1 cellular context compared by ENCODE assay signal in the genomic region with DNA sequence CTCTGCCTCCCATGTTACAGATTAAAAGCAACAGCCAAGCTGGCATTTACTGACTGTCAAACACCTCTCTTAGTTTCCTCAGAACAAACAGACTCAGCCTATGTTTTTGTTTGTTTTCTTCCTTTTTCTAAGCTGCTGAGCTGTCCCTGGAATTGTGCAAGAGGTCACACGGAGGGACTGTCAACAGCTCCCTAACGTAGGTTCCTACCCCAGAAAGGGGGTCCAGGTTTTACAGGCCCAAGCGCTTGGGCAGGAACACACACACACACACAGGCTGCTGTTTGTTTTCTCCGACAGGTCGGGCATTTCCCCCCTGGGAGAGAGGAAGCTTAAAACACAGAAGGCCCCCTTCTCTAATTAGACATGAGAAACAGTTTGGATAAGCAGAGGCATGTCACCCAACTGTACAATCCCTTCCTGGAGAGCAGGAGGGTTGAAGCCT.
TF ChIP-seq lines count a peak whose summit lies in the region.

No MANE protein-coding gene starts in this region.

TF ChIP-seq in HepG2, 621 proteins besides CTCF, POLR2A, EP300 and RAD21 (continued from another document and continues in another):
- TF ChIP-seq ZHX2 (IDR thresholded peaks at IDR 0.05; ENCODE audit: low read depth) (peak; percentile 67; the same call in 1 of the 2 replicates), ZHX2 (CRISPR knock-in tag; IDR thresholded peaks at IDR 0.05; ENCODE audit: borderline replicate concordance) (peak; percentile 64; the same call in 1 of the 2 replicates), TBL1XR1 (IDR thresholded peaks at IDR 0.05; ENCODE audit: borderline replicate concordance, low read length, partially characterized antibody) (peak; percentile 93), NCOA5 (CRISPR knock-in tag; IDR thresholded peaks at IDR 0.05) (no peak; the same call in 1 of the 2 replicates), ZNF333 (CRISPR knock-in tag; IDR thresholded peaks at IDR 0.05; ENCODE audit: borderline replicate concordance) (peak; percentile 62; the same call in 1 of the 2 replicates), MTERF4 (CRISPR knock-in tag; IDR thresholded peaks at IDR 0.05) (no peak), HCFC1 (IDR thresholded peaks at IDR 0.05; ENCODE audit: low read depth, low read length) (no peak), KLF12 (CRISPR knock-in tag; IDR thresholded peaks at IDR 0.05; ENCODE audit: borderline replicate concordance) (peak; percentile 67; the same call in 1 of the 2 replicates), ZNF883 (CRISPR knock-in tag; IDR thresholded peaks at IDR 0.05; ENCODE audit: not compliant biosample characterization) (no peak), ZNF619 (CRISPR knock-in tag; IDR thresholded peaks at IDR 0.05) (no peak), BORCS8-MEF2B (CRISPR knock-in tag; IDR thresholded peaks at IDR 0.05) (peak; percentile 92), HNF1B (CRISPR knock-in tag; IDR thresholded peaks at IDR 0.05) (peak; percentile 97), ZFP37 (CRISPR knock-in tag; IDR thresholded peaks at IDR 0.05; ENCODE audit: borderline replicate concordance) (0 out of 2 replicates have a peak, but pooled peaks have one; percentile 76), LBX2 (CRISPR knock-in tag; IDR thresholded peaks at IDR 0.05; ENCODE audit: borderline replicate concordance) (no peak), ZNF484 (CRISPR knock-in tag; IDR thresholded peaks at IDR 0.05; ENCODE audit: borderline replicate concordance, low read depth) (no peak), MTA1 (CRISPR knock-in tag; IDR thresholded peaks at IDR 0.05; ENCODE audit: borderline replicate concordance) (peak; percentile 95), JARID2 (CRISPR knock-in tag; IDR thresholded peaks at IDR 0.05; ENCODE audit: insufficient replicate concordance) (no peak), SMARCC2 (IDR thresholded peaks at IDR 0.05) (no peak), ZNF136 (CRISPR knock-in tag; IDR thresholded peaks at IDR 0.05; ENCODE audit: low read depth) (no peak; the same call in 1 of the 2 replicates), ZNF780A (CRISPR knock-in tag; IDR thresholded peaks at IDR 0.05) (peak; percentile 53; the same call in 1 of the 2 replicates), ZNF24 (IDR thresholded peaks at IDR 0.05) (peak; percentile 69; the same call in 1 of the 2 replicates), ZNF672 (CRISPR knock-in tag; IDR thresholded peaks at IDR 0.05) (no peak), ZBTB25 (CRISPR knock-in tag; IDR thresholded peaks at IDR 0.05) (peak; percentile 88)
- TF ChIP-seq, protein P1, sequence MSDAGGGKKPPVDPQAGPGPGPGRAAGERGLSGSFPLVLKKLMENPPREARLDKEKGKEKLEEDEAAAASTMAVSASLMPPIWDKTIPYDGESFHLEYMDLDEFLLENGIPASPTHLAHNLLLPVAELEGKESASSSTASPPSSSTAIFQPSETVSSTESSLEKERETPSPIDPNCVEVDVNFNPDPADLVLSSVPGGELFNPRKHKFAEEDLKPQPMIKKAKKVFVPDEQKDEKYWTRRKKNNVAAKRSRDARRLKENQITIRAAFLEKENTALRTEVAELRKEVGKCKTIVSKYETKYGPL (CRISPR knock-in tag; IDR thresholded peaks at IDR 0.05): peak; percentile 50; the same call in 1 of the 2 replicates
- TF ChIP-seq, protein P2, sequence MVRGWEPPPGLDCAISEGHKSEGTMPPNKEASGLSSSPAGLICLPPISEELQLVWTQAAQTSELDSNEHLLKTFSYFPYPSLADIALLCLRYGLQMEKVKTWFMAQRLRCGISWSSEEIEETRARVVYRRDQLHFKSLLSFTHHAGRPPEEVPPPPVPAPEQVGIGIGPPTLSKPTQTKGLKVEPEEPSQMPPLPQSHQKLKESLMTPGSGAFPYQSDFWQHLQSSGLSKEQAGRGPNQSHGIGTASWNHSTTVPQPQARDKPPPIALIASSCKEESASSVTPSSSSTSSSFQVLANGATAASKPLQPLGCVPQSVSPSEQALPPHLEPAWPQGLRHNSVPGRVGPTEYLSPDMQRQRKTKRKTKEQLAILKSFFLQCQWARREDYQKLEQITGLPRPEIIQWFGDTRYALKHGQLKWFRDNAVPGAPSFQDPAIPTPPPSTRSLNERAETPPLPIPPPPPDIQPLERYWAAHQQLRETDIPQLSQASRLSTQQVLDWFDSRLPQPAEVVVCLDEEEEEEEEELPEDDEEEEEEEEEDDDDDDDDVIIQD (CRISPR knock-in tag; IDR thresholded peaks at IDR 0.05; ENCODE audit: low read depth): peak; percentile 92
- TF ChIP-seq, protein P3, sequence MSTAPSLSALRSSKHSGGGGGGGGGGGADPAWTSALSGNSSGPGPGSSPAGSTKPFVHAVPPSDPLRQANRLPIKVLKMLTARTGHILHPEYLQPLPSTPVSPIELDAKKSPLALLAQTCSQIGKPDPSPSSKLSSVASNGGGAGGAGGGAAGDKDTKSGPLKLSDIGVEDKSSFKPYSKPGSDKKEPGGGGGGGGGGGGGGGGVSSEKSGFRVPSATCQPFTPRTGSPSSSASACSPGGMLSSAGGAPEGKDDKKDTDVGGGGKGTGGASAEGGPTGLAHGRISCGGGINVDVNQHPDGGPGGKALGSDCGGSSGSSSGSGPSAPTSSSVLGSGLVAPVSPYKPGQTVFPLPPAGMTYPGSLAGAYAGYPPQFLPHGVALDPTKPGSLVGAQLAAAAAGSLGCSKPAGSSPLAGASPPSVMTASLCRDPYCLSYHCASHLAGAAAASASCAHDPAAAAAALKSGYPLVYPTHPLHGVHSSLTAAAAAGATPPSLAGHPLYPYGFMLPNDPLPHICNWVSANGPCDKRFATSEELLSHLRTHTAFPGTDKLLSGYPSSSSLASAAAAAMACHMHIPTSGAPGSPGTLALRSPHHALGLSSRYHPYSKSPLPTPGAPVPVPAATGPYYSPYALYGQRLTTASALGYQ (CRISPR knock-in tag; IDR thresholded peaks at IDR 0.05): peak; percentile 98
- TF ChIP-seq, protein P4, sequence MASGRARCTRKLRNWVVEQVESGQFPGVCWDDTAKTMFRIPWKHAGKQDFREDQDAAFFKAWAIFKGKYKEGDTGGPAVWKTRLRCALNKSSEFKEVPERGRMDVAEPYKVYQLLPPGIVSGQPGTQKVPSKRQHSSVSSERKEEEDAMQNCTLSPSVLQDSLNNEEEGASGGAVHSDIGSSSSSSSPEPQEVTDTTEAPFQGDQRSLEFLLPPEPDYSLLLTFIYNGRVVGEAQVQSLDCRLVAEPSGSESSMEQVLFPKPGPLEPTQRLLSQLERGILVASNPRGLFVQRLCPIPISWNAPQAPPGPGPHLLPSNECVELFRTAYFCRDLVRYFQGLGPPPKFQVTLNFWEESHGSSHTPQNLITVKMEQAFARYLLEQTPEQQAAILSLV (CRISPR knock-in tag; IDR thresholded peaks at IDR 0.05; ENCODE audit: borderline replicate concordance): peak; percentile 37; the same call in 1 of the 2 replicates
- TF ChIP-seq, protein P5, sequence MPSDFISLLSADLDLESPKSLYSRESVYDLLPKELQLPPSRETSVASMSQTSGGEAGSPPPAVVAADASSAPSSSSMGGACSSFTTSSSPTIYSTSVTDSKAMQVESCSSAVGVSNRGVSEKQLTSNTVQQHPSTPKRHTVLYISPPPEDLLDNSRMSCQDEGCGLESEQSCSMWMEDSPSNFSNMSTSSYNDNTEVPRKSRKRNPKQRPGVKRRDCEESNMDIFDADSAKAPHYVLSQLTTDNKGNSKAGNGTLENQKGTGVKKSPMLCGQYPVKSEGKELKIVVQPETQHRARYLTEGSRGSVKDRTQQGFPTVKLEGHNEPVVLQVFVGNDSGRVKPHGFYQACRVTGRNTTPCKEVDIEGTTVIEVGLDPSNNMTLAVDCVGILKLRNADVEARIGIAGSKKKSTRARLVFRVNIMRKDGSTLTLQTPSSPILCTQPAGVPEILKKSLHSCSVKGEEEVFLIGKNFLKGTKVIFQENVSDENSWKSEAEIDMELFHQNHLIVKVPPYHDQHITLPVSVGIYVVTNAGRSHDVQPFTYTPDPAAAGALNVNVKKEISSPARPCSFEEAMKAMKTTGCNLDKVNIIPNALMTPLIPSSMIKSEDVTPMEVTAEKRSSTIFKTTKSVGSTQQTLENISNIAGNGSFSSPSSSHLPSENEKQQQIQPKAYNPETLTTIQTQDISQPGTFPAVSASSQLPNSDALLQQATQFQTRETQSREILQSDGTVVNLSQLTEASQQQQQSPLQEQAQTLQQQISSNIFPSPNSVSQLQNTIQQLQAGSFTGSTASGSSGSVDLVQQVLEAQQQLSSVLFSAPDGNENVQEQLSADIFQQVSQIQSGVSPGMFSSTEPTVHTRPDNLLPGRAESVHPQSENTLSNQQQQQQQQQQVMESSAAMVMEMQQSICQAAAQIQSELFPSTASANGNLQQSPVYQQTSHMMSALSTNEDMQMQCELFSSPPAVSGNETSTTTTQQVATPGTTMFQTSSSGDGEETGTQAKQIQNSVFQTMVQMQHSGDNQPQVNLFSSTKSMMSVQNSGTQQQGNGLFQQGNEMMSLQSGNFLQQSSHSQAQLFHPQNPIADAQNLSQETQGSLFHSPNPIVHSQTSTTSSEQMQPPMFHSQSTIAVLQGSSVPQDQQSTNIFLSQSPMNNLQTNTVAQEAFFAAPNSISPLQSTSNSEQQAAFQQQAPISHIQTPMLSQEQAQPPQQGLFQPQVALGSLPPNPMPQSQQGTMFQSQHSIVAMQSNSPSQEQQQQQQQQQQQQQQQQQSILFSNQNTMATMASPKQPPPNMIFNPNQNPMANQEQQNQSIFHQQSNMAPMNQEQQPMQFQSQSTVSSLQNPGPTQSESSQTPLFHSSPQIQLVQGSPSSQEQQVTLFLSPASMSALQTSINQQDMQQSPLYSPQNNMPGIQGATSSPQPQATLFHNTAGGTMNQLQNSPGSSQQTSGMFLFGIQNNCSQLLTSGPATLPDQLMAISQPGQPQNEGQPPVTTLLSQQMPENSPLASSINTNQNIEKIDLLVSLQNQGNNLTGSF (CRISPR knock-in tag; IDR thresholded peaks at IDR 0.05): peak; percentile 73; the same call in 1 of the 2 replicates
